In the genomic region with DNA sequence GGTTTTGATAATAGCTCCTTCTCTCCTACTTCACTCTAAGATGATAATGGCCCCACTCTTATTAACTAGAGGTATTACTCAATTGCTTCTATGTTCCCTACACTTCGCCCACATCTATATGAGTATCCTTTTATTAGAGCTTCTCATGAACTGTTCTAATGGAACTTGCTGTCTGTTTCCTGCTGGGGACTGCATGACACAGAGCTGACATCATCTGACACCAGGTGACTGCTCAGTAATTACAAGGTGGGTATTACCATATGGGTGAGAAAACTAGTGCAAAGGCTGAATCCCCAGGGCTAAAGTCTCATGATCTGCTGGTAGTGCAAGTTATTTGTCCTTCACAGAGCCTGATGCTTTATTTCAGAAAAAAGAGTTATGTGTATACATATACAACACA, we compare ENCODE assay signal across 13 cellular contexts.
"Had no signal": no experiment of that assay in that cellular context is flagged by ENCODE, and none has a peak within 500 bp of the region (broad histone marks: within the 10 kb centered on the region; RNA-seq: fewer than 3 reads in every experiment).

No MANE protein-coding gene starts in this region.

- H3K36me3 ChIP-seq: esophagus muscularis mucosa had no signal

- ATAC-seq: activated T-cell treated with anti-CD3 and anti-CD28 coated beads, Interleukin-2, amount 50 U/mL, for 72 hours had no signal

- DNase-seq: activated CD4-positive, alpha-beta T cell treated with anti-CD3 and anti-CD28 coated beads, Interleukin-2, amount 50 U/mL, for 4 hours; activated CD4-positive, CD25-positive, alpha-beta regulatory T cell treated with anti-CD3 and anti-CD28 coated beads, Interleukin-2, amount 50 U/mL, for 72 hours; activated effector memory CD4-positive, alpha-beta T cell treated with anti-CD3 and anti-CD28 coated beads, Interleukin-2, amount 50 U/mL, for 16 hours; activated T-cell treated with anti-CD3 and anti-CD28 coated beads, Interleukin-2, amount 50 U/mL, for 72 hours; effector CD8-positive, alpha-beta T cell; nephron progenitor cell; occipital lobe; posterior cingulate gyrus; retina; stimulated activated naive B cell treated with anti-CD40 and anti-IgM and Interleukin-4, amounts not matched to agents 10 μg/mL and 1 μg/mL and 100 μg/mL, for 72 hours; T-helper 2 cell had no signal

- H3K4me3 ChIP-seq: esophagus muscularis mucosa had no signal

- H3K4me1 ChIP-seq: esophagus muscularis mucosa had no signal

- H3K27ac ChIP-seq: esophagus muscularis mucosa, VCaP had no signal

- H3K27me3 ChIP-seq: esophagus muscularis mucosa had no signal
